In genomic region chr3:75502769-75503759, GRCh38 we compare ENCODE assay signal across 8 cellular contexts.
DNase-seq lines count a peak whose midpoint lies in the region; ATAC-seq, FAIRE-seq and TF ChIP-seq lines count a peak whose summit lies in the region.
"Not testable (repeated sequence)": the region's sequence is repeated elsewhere in the genome, so short reads cannot be mapped to it uniquely, and the experiment has no call there.

No MANE protein-coding gene starts in this region.

- POLR2A ChIA-PET in IMR-90 (lab: Charles Lee; ENCODE audit: unreplicated experiment), result not testable (repeated sequence)

- H2AK5ac ChIP-seq in IMR-90 (ENCODE audit: low read depth, low read length), result not testable (repeated sequence)

- not testable (repeated sequence) for TF ChIP-seq RAD21 in IMR-90 (IDR thresholded peaks at IDR 0.05; ENCODE audit: low read length)

- H2BK15ac ChIP-seq in IMR-90 (ENCODE audit: low read depth, low read length), result not testable (repeated sequence)

- H3K4me3 Mint-ChIP-seq in Calu3 (ENCODE audit: low read depth, unreplicated experiment), result peak overlapping the region; percentile 58
- peak overlapping the region; percentile 55 to 75 (median 70) for H3K4me3 Mint-ChIP-seq in nephron

- intact Hi-C loops in Calu3 (cut with micrococcal nuclease; ENCODE audit: unreplicated experiment); IMR-90 (cut with micrococcal nuclease); adrenal gland (cut with DNase I); kidney (cut with DNase I): not testable (repeated sequence)

- DNase-seq in Calu3 (peak; percentile 10), NCI-H748 treated with DMSO at 0.1 percent for 48 hours (lab: John Stamatoyannopoulos, UW) (peak; percentile 57), adrenal gland (peak in 5 of 7 donors; percentile 21 to 53 (median 24)), erythroblast (lab: John Stamatoyannopoulos, UW) (peak; percentile 30 to 58)
- DNase-seq in IMR-90; kidney; smooth muscle cell (lab: John Stamatoyannopoulos, UW; ENCODE audit: unreplicated experiment): not testable (repeated sequence)

- not testable (repeated sequence) for H3K9me3 Mint-ChIP-seq in Calu3 (ENCODE audit: low read depth, unreplicated experiment); nephron

- ATAC-seq in IMR-90 (ENCODE audit: low read depth), result not testable (repeated sequence)

- not testable (repeated sequence) for H4K91ac ChIP-seq in IMR-90 (ENCODE audit: insufficient read depth, low read depth, low read length)

- H3K79me2 ChIP-seq in smooth muscle cell (ENCODE audit: low read depth), result not testable (repeated sequence)

- not testable (repeated sequence) for H3K14ac ChIP-seq in IMR-90 (replicated peaks; ENCODE audit: low read depth, low read length)

- not testable (repeated sequence) for H2BK5ac ChIP-seq in IMR-90 (ENCODE audit: low read depth, low read length, poor library complexity, severe bottlenecking)

- WGBS in IMR-90 (ENCODE audit: extremely low coverage in 2 of 2, insufficient read length in 1 of 2), 2 experiments, result 8% methylated on average over 8 of the region's 18 CpGs; no CpG with 5 or more reads in 1 of the 2 experiments
- WGBS in adrenal gland, 4 donors, result 24 to 38% (median 27%) methylated on average over 15 to 18 of the region's 18 CpGs
- 49% methylated on average over 18 of the region's 18 CpGs for WGBS in smooth muscle cell (ENCODE audit: low lambda C conversion rate)

- not testable (repeated sequence) for H2BK20ac ChIP-seq in IMR-90 (ENCODE audit: low read depth, low read length)

- H4K8ac ChIP-seq in IMR-90 (ENCODE audit: low read depth in 2 of 2, low read length in 2 of 2), result not testable (repeated sequence)

- not testable (repeated sequence) for H3K9me3 ChIP-seq in IMR-90 (ENCODE audit: control insufficient read depth, insufficient read depth, low read length); adrenal gland (replicated peaks in 1 of 3); kidney (ENCODE audit: control insufficient read depth in 1 of 2, low read length in 2 of 2); smooth muscle cell (replicated peaks; ENCODE audit: low read depth)

- TF ChIP-seq POLR2A in IMR-90 (IDR thresholded peaks at IDR 0.05; ENCODE audit: low read depth, low read length); adrenal gland (IDR thresholded peaks at IDR 0.05); erythroblast (IDR thresholded peaks at IDR 0.05; ENCODE audit: low read length): not testable (repeated sequence)

- not testable (repeated sequence) for BruUV-seq in Calu3 (replicated peaks; lab: Mats Ljungman, UMichigan); IMR-90 (replicated peaks; lab: Mats Ljungman, UMichigan)

- in situ Hi-C loops in IMR-90 (cut with MboI; ENCODE audit: low sequenced_read_pairs), result not testable (repeated sequence)

- not testable (repeated sequence) for H4K5ac ChIP-seq in IMR-90 (ENCODE audit: low read depth, low read length)

- H3K27me3 Mint-ChIP-seq in Calu3 (ENCODE audit: unreplicated experiment); nephron (ENCODE audit: low read depth): not testable (repeated sequence)

- not testable (repeated sequence) for H3K27me3 ChIP-seq in IMR-90 (ENCODE audit: control insufficient read depth, insufficient read depth, low read length); adrenal gland; smooth muscle cell (ENCODE audit: low read depth)

- H4K20me1 ChIP-seq in IMR-90 (ENCODE audit: insufficient read depth, low read length); smooth muscle cell (ENCODE audit: low read depth): not testable (repeated sequence)

- not testable (repeated sequence) for H3K36me3 Mint-ChIP-seq in Calu3 (ENCODE audit: insufficient read depth, unreplicated experiment); nephron (ENCODE audit: low read depth)

- FAIRE-seq in kidney (lab: Jason Lieb, UNC), result not testable (repeated sequence)

- not testable (repeated sequence) for H2BK120ac ChIP-seq in IMR-90 (ENCODE audit: low read depth, low read length)

- not testable (repeated sequence) for H3K4me3 ChIP-seq in IMR-90 (ENCODE audit: insufficient read depth, low read depth, low read length)
- peak overlapping the region in 1 of 4 donors; percentile 21 for H3K4me3 ChIP-seq in adrenal gland
- peak overlapping the region; percentile 50 to 54 for H3K4me3 ChIP-seq in kidney (ENCODE audit: low read length in 2 of 2)
- H3K4me3 ChIP-seq in smooth muscle cell, result peak overlapping the region; percentile 44

- H3K9me1 ChIP-seq in IMR-90 (ENCODE audit: insufficient read depth, low read length), result not testable (repeated sequence)

- not testable (repeated sequence) for H3K27ac ChIP-seq in IMR-90 (ENCODE audit: insufficient read depth, low read length); adrenal gland; kidney (ENCODE audit: low read depth in 2 of 2, low read length in 2 of 2)
- H3K27ac ChIP-seq in smooth muscle cell (ENCODE audit: low read depth), result peak overlapping the region; percentile 50

- not testable (repeated sequence) for H3K18ac ChIP-seq in IMR-90 (ENCODE audit: low read depth, low read length)

- H3K4me1 ChIP-seq in IMR-90 (ENCODE audit: control insufficient read depth, insufficient read depth, low read length); adrenal gland (replicated peaks in 1 of 2); kidney (ENCODE audit: control insufficient read depth in 1 of 2, insufficient read depth in 1 of 2, low read depth in 1 of 2, low read length in 2 of 2): not testable (repeated sequence)
- peaks cover 15% of the 10 kb centered on the region for H3K4me1 ChIP-seq in smooth muscle cell (ENCODE audit: low read depth)

- not testable (repeated sequence) for TF ChIP-seq CTCF in Calu3 (IDR thresholded peaks at IDR 0.05; ENCODE audit: unreplicated experiment); IMR-90 (conservative IDR thresholded peaks at IDR 0.05; ENCODE audit: low read depth, low read length); smooth muscle cell (IDR thresholded peaks at IDR 0.05; ENCODE audit: borderline replicate concordance, insufficient read depth, poor library complexity, severe bottlenecking)
- peak in 1 of 6 experiments; percentile 21 for TF ChIP-seq CTCF in adrenal gland (IDR thresholded peaks at IDR 0.05)
- TF ChIP-seq CTCF in kidney (IDR thresholded peaks at IDR 0.05; ENCODE audit: borderline replicate concordance, extremely low read depth, insufficient read depth), result peak; percentile 15
- TF ChIP-seq CTCF in nephron (IDR thresholded peaks at IDR 0.05; ENCODE audit: unreplicated experiment in 3 of 3), result peak; percentile 11 to 34 (median 29)

- H3F3A ChIP-seq in smooth muscle cell (ENCODE audit: low read depth), result not testable (repeated sequence)

- dilution Hi-C loops in IMR-90 (cut with HindIII; ENCODE audit: low sequenced_read_pairs, unreplicated experiment), result not testable (repeated sequence)

- not testable (repeated sequence) for H3K9ac ChIP-seq in IMR-90 (ENCODE audit: low read depth, low read length); kidney (ENCODE audit: low read length in 2 of 2)
- peak overlapping the region; percentile 62 for H3K9ac ChIP-seq in smooth muscle cell (ENCODE audit: low read depth)

- H3K4me2 ChIP-seq in IMR-90 (ENCODE audit: low read depth, low read length) (peak overlapping the region; percentile 55), smooth muscle cell (peak overlapping the region; percentile 79)

- H3K27ac Mint-ChIP-seq in Calu3 (ENCODE audit: unreplicated experiment) (peak overlapping the region; percentile 60), nephron (peak overlapping the region; percentile 72 to 94 (median 92))

- H3K36me3 ChIP-seq in IMR-90 (ENCODE audit: control insufficient read depth, insufficient read depth, low read length); adrenal gland (replicated peaks in 1 of 2); kidney (ENCODE audit: control insufficient read depth in 1 of 2, insufficient read depth in 2 of 2, low read length in 2 of 2); smooth muscle cell (ENCODE audit: low read depth): not testable (repeated sequence)

- H3K23ac ChIP-seq in IMR-90 (ENCODE audit: low read depth, low read length), result not testable (repeated sequence)

- not testable (repeated sequence) for H3K4ac ChIP-seq in IMR-90 (ENCODE audit: low read depth, low read length)

- H2AK9ac ChIP-seq in IMR-90 (replicated peaks; ENCODE audit: low read depth, low read length, poor library complexity), result not testable (repeated sequence)

- H2AFZ ChIP-seq in IMR-90 (replicated peaks; ENCODE audit: low read length, poor library complexity), result not testable (repeated sequence)
- peak overlapping the region; percentile 66 for H2AFZ ChIP-seq in smooth muscle cell (ENCODE audit: low read depth)

- CTCF ChIA-PET in Calu3 (lab: Charles Lee), result not testable (repeated sequence)
- CTCF ChIA-PET in IMR-90 (lab: Yijun Ruan, JAX), result interaction anchor here (0.6 kb wide), 1 partner anchor 299 kb away, joined by 3 read pairs; no protein-coding TSS in a partner anchor

- not testable (repeated sequence) for H3K56ac ChIP-seq in IMR-90 (ENCODE audit: extremely low read depth, insufficient read depth, low read length)

- H3K79me1 ChIP-seq in IMR-90 (ENCODE audit: low read depth in 1 of 2, low read length in 2 of 2), result not testable (repeated sequence)

- not testable (repeated sequence) for H3K4me1 Mint-ChIP-seq in Calu3 (ENCODE audit: low read depth, unreplicated experiment)
- H3K4me1 Mint-ChIP-seq in nephron, result peaks cover 28% of the 10 kb centered on the region
